In the genomic region with DNA sequence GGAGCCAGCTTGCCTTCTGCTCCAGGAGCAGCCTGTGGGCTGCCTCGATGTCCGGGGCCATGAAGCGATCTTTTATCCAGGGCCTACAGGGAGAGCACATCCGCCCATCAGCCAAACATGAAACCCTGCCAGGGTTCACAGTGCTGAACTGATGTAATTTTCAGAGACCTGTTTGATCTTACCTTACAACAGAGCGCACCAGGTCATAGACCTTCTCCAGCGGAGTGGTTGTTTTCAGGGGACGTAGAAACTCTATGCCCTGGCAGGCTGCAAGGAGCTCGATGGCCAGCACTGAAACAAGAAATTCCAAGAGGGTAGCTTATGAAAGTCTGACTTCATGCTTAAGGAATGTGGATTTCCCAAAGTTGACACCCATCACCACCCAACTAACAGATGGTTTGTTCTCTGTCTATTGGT, we compare ENCODE assay signal across 1 cellular context.
TF ChIP-seq lines count a peak whose summit lies in the region.

No MANE protein-coding gene starts in this region.

TF ChIP-seq in HepG2, 621 proteins besides CTCF, POLR2A, EP300 and RAD21 (continued from another document and continues in another):
- TF ChIP-seq, protein P1, sequence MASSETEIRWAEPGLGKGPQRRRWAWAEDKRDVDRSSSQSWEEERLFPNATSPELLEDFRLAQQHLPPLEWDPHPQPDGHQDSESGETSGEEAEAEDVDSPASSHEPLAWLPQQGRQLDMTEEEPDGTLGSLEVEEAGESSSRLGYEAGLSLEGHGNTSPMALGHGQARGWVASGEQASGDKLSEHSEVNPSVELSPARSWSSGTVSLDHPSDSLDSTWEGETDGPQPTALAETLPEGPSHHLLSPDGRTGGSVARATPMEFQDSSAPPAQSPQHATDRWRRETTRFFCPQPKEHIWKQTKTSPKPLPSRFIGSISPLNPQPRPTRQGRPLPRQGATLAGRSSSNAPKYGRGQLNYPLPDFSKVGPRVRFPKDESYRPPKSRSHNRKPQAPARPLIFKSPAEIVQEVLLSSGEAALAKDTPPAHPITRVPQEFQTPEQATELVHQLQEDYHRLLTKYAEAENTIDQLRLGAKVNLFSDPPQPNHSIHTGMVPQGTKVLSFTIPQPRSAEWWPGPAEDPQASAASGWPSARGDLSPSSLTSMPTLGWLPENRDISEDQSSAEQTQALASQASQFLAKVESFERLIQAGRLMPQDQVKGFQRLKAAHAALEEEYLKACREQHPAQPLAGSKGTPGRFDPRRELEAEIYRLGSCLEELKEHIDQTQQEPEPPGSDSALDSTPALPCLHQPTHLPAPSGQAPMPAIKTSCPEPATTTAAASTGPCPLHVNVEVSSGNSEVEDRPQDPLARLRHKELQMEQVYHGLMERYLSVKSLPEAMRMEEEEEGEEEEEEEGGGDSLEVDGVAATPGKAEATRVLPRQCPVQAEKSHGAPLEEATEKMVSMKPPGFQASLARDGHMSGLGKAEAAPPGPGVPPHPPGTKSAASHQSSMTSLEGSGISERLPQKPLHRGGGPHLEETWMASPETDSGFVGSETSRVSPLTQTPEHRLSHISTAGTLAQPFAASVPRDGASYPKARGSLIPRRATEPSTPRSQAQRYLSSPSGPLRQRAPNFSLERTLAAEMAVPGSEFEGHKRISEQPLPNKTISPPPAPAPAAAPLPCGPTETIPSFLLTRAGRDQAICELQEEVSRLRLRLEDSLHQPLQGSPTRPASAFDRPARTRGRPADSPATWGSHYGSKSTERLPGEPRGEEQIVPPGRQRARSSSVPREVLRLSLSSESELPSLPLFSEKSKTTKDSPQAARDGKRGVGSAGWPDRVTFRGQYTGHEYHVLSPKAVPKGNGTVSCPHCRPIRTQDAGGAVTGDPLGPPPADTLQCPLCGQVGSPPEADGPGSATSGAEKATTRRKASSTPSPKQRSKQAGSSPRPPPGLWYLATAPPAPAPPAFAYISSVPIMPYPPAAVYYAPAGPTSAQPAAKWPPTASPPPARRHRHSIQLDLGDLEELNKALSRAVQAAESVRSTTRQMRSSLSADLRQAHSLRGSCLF (CRISPR knock-in tag; IDR thresholded peaks at IDR 0.05; ENCODE audit: borderline replicate concordance) = no peak
- TF ChIP-seq, protein P2, sequence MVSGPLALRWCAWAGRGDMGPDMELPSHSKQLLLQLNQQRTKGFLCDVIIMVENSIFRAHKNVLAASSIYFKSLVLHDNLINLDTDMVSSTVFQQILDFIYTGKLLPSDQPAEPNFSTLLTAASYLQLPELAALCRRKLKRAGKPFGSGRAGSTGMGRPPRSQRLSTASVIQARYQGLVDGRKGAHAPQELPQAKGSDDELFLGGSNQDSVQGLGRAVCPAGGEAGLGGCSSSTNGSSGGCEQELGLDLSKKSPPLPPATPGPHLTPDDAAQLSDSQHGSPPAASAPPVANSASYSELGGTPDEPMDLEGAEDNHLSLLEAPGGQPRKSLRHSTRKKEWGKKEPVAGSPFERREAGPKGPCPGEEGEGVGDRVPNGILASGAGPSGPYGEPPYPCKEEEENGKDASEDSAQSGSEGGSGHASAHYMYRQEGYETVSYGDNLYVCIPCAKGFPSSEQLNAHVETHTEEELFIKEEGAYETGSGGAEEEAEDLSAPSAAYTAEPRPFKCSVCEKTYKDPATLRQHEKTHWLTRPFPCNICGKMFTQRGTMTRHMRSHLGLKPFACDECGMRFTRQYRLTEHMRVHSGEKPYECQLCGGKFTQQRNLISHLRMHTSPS (CRISPR knock-in tag; IDR thresholded peaks at IDR 0.05; ENCODE audit: low read depth) = no peak
- peak; percentile 29 for TF ChIP-seq PHF5A (CRISPR knock-in tag; IDR thresholded peaks at IDR 0.05; ENCODE audit: low read depth, unreplicated experiment)
- TF ChIP-seq, protein P3, sequence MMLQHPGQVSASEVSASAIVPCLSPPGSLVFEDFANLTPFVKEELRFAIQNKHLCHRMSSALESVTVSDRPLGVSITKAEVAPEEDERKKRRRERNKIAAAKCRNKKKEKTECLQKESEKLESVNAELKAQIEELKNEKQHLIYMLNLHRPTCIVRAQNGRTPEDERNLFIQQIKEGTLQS (CRISPR knock-in tag; IDR thresholded peaks at IDR 0.05) = 0 out of 2 replicates have a peak, but pooled peaks have one; percentile 35
- no peak for TF ChIP-seq ZNF569 (CRISPR knock-in tag; IDR thresholded peaks at IDR 0.05; ENCODE audit: borderline replicate concordance)
- no peak for TF ChIP-seq SUZ12 (IDR thresholded peaks at IDR 0.05; ENCODE audit: low read depth, low read length)
- peak; percentile 74 for TF ChIP-seq ELF3 (CRISPR knock-in tag; IDR thresholded peaks at IDR 0.05)
- peak; percentile 53; the same call in 1 of the 2 replicates for TF ChIP-seq KAT8 (CRISPR knock-in tag; IDR thresholded peaks at IDR 0.05)
- no peak for TF ChIP-seq RELA (CRISPR knock-in tag; IDR thresholded peaks at IDR 0.05)
- peak; percentile 53; the same call in 1 of the 2 replicates for TF ChIP-seq CCDC6 (CRISPR knock-in tag; IDR thresholded peaks at IDR 0.05)
- TF ChIP-seq HHEX (CRISPR knock-in tag; IDR thresholded peaks at IDR 0.05) = no peak
- TF ChIP-seq ZMYM4 (CRISPR knock-in tag; IDR thresholded peaks at IDR 0.05) = 0 out of 2 replicates have a peak, but pooled peaks have one; percentile 36
- TF ChIP-seq ZNF207 (IDR thresholded peaks at IDR 0.05; ENCODE audit: borderline replicate concordance) = no peak
- TF ChIP-seq ATAD3A (CRISPR knock-in tag; IDR thresholded peaks at IDR 0.05) = no peak
- TF ChIP-seq, protein P4, sequence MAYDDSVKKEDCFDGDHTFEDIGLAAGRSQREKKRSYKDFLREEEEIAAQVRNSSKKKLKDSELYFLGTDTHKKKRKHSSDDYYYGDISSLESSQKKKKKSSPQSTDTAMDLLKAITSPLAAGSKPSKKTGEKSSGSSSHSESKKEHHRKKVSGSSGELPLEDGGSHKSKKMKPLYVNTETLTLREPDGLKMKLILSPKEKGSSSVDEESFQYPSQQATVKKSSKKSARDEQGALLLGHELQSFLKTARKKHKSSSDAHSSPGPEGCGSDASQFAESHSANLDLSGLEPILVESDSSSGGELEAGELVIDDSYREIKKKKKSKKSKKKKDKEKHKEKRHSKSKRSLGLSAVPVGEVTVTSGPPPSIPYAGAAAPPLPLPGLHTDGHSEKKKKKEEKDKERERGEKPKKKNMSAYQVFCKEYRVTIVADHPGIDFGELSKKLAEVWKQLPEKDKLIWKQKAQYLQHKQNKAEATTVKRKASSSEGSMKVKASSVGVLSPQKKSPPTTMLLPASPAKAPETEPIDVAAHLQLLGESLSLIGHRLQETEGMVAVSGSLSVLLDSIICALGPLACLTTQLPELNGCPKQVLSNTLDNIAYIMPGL (CRISPR knock-in tag; IDR thresholded peaks at IDR 0.05; ENCODE audit: borderline replicate concordance in 1 of 2, low read depth in 1 of 2) = no peak
- TF ChIP-seq KLF15 (CRISPR knock-in tag; IDR thresholded peaks at IDR 0.05; ENCODE audit: borderline replicate concordance) = no peak
- TF ChIP-seq U2AF2 (IDR thresholded peaks at IDR 0.05; ENCODE audit: low read depth, low read length) = no peak
- TF ChIP-seq, protein P5, sequence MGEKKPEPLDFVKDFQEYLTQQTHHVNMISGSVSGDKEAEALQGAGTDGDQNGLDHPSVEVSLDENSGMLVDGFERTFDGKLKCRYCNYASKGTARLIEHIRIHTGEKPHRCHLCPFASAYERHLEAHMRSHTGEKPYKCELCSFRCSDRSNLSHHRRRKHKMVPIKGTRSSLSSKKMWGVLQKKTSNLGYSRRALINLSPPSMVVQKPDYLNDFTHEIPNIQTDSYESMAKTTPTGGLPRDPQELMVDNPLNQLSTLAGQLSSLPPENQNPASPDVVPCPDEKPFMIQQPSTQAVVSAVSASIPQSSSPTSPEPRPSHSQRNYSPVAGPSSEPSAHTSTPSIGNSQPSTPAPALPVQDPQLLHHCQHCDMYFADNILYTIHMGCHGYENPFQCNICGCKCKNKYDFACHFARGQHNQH (CRISPR knock-in tag; IDR thresholded peaks at IDR 0.05) = peak; percentile 64; the same call in 1 of the 2 replicates
- TF ChIP-seq, protein P6, sequence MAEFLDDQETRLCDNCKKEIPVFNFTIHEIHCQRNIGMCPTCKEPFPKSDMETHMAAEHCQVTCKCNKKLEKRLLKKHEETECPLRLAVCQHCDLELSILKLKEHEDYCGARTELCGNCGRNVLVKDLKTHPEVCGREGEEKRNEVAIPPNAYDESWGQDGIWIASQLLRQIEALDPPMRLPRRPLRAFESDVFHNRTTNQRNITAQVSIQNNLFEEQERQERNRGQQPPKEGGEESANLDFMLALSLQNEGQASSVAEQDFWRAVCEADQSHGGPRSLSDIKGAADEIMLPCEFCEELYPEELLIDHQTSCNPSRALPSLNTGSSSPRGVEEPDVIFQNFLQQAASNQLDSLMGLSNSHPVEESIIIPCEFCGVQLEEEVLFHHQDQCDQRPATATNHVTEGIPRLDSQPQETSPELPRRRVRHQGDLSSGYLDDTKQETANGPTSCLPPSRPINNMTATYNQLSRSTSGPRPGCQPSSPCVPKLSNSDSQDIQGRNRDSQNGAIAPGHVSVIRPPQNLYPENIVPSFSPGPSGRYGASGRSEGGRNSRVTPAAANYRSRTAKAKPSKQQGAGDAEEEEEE (CRISPR knock-in tag; IDR thresholded peaks at IDR 0.05; ENCODE audit: borderline replicate concordance) = no peak
- no peak for TF ChIP-seq ZNF260 (CRISPR knock-in tag; IDR thresholded peaks at IDR 0.05; ENCODE audit: borderline replicate concordance, low read depth)
- no peak for TF ChIP-seq SATB2 (CRISPR knock-in tag; IDR thresholded peaks at IDR 0.05)
- TF ChIP-seq CEBPG (CRISPR knock-in tag; IDR thresholded peaks at IDR 0.05) = peak; percentile 88
- TF ChIP-seq, protein P7, sequence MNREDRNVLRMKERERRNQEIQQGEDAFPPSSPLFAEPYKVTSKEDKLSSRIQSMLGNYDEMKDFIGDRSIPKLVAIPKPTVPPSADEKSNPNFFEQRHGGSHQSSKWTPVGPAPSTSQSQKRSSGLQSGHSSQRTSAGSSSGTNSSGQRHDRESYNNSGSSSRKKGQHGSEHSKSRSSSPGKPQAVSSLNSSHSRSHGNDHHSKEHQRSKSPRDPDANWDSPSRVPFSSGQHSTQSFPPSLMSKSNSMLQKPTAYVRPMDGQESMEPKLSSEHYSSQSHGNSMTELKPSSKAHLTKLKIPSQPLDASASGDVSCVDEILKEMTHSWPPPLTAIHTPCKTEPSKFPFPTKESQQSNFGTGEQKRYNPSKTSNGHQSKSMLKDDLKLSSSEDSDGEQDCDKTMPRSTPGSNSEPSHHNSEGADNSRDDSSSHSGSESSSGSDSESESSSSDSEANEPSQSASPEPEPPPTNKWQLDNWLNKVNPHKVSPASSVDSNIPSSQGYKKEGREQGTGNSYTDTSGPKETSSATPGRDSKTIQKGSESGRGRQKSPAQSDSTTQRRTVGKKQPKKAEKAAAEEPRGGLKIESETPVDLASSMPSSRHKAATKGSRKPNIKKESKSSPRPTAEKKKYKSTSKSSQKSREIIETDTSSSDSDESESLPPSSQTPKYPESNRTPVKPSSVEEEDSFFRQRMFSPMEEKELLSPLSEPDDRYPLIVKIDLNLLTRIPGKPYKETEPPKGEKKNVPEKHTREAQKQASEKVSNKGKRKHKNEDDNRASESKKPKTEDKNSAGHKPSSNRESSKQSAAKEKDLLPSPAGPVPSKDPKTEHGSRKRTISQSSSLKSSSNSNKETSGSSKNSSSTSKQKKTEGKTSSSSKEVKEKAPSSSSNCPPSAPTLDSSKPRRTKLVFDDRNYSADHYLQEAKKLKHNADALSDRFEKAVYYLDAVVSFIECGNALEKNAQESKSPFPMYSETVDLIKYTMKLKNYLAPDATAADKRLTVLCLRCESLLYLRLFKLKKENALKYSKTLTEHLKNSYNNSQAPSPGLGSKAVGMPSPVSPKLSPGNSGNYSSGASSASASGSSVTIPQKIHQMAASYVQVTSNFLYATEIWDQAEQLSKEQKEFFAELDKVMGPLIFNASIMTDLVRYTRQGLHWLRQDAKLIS (CRISPR knock-in tag; IDR thresholded peaks at IDR 0.05) = no peak
- TF ChIP-seq, protein P8, sequence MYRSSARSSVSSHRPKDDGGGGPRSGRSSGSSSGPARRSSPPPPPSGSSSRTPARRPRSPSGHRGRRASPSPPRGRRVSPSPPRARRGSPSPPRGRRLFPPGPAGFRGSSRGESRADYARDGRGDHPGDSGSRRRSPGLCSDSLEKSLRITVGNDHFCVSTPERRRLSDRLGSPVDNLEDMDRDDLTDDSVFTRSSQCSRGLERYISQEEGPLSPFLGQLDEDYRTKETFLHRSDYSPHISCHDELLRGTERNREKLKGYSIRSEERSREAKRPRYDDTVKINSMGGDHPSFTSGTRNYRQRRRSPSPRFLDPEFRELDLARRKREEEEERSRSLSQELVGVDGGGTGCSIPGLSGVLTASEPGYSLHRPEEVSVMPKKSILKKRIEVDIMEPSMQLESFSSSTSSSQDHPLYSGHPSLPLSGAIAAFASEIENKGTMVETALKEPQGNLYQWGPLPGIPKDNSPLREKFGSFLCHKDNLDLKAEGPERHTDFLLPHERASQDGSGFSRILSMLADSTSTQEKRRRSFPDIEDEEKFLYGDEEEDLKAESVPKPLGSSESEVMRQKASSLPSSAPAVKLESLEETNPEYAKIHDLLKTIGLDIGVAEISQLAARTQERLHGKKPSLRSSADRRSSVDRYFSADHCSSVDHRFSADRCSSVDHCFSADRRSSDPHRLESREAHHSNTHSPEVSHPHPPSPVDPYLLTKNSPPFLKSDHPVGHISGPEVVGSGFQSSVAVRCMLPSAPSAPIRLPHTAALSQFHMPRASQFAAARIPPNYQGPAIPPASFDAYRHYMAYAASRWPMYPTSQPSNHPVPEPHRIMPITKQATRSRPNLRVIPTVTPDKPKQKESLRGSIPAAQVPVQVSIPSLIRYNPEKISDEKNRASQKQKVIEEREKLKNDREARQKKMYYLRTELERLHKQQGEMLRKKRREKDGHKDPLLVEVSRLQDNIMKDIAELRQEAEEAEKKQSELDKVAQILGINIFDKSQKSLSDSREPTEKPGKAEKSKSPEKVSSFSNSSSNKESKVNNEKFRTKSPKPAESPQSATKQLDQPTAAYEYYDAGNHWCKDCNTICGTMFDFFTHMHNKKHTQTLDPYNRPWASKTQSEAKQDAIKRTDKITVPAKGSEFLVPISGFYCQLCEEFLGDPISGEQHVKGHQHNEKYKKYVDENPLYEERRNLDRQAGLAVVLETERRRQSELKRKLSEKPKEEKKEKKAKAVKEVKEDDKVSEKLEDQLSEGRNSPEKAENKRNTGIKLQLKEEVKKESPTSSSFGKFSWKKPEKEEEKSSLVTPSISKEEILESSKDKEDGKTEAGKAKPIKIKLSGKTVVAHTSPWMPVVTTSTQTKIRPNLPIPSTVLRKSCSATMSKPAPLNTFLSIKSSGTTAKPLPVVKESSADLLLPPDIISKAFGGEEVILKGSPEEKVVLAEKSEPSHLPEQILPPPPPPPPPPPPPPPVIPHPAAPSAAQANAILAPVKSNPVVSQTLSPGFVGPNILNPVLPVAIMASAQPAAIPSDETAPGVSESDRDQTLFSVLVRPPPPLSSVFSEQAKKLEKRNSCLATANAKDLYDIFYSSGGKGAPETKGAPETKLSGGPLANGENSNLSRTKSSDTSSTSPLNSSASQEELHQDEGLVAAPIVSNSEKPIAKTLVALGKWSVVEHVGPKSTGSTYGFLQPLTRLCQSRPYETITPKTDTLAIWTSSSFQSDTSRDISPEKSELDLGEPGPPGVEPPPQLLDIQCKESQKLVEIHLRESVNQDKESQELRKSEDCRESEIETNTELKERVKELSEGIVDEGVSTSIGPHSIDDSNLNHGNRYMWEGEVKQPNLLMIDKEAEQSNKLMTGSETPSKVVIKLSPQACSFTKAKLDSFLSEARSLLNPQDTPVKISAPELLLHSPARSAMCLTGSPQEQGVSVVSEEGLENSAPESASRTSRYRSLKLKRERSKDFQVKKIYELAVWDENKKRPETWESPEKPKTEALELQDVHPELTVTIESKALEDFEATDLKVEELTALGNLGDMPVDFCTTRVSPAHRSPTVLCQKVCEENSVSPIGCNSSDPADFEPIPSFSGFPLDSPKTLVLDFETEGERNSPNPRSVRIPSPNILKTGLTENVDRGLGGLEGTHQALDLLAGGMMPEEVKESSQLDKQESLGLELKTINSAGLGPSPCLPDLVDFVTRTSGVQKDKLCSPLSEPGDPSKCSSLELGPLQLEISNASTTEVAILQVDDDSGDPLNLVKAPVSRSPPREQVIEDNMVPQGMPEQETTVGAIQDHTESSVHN (CRISPR knock-in tag; IDR thresholded peaks at IDR 0.05) = no peak
- TF ChIP-seq KAT7 (CRISPR knock-in tag; IDR thresholded peaks at IDR 0.05; ENCODE audit: borderline replicate concordance) = peak; percentile 42; the same call in 1 of the 2 replicates
- TF ChIP-seq ZNF292 (CRISPR knock-in tag; IDR thresholded peaks at IDR 0.05; ENCODE audit: borderline replicate concordance, low read depth) = peak; percentile 48; the same call in 1 of the 2 replicates
